In the genomic region with DNA sequence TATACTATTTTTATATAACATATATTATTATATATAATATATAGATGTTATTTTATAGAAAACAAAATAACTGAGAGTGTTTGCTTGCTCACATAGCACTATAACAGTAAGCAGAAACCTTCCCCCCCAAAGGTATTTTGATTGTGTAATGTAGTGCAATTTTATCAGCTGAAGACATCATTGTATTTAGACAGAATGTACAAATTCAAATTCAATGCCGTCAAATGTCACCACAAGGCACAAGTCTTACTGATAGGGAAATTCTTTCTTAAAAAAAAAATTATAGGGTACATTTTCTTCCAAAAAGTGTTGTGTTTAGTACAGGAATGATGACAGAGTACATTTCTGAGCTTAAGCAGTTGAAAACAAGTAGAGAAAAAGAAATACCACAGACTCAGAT, we compare ENCODE assay signal across 18 cellular contexts.
DNase-seq lines count a peak whose midpoint lies in the region; ATAC-seq and TF ChIP-seq lines count a peak whose summit lies in the region.
"Had no signal": no experiment of that assay in that cellular context is flagged by ENCODE, and none has a peak within 500 bp of the region (broad histone marks: within the 10 kb centered on the region; RNA-seq: fewer than 3 reads in every experiment).

No MANE protein-coding gene starts in this region.

- H3K4me1 Mint-ChIP-seq in MCF 10A (ENCODE audit: insufficient read depth, unreplicated experiment): peaks cover 16% of the 10 kb centered on the region
- H3K4me1 Mint-ChIP-seq in natural killer cell treated with Interleukin-12 subunit alpha and Interleukin-12 subunit beta and Interleukin-15 and Interleukin-18, amount 100 ng/mL, for 72 hours (ENCODE audit: low read depth in 2 of 2): no peaks in the 10 kb centered on the region
- no peaks in the 10 kb centered on the region for H3K4me1 Mint-ChIP-seq in activated T-cell treated with anti-CD3 and anti-CD28 coated beads, Interleukin-2, amount 50 U/mL, for 72 hours (ENCODE audit: low read depth)
- H3K4me1 Mint-ChIP-seq: B cell had no signal

- dilution Hi-C loops in mammary epithelial cell (cut with HindIII; ENCODE audit: low sequenced_read_pairs): no loop called here

- CTCF ChIA-PET in MCF 10A (lab: Yijun Ruan, JAX): interaction anchor here (0.7 to 2.2 kb wide), 6 partner anchors 15 to 385 kb away, joined by 3 to 10 read pairs (median 4); no protein-coding TSS in a partner anchor
- CTCF ChIA-PET in mammary epithelial cell (lab: Charles Lee; ENCODE audit: low non-redundant PET): no interaction called here

- H3K36me3 ChIP-seq in mammary epithelial cell (ENCODE audit: insufficient read depth, low read length): no peaks in the 10 kb centered on the region
- H3K36me3 ChIP-seq: BLaER1 treated with 17β-estradiol and CSF1 and Interleukin-3, amounts not matched to agents 10 nM and 100 nM had no signal

- no peak overlapping the region for H3K4me3 ChIP-seq in mammary epithelial cell (replicated peaks in 1 of 3; ENCODE audit: insufficient read depth in 1 of 3, low read depth in 2 of 3, low read length in 3 of 3)
- H3K4me3 ChIP-seq: BLaER1 treated with 17β-estradiol and CSF1 and Interleukin-3, amounts not matched to agents 10 nM and 100 nM; GM23248 had no signal

- H3K4me1 ChIP-seq in mammary epithelial cell (ENCODE audit: insufficient read depth, low read length): no peaks in the 10 kb centered on the region
- H3K4me1 ChIP-seq: BLaER1 treated with 17β-estradiol and CSF1 and Interleukin-3, amounts not matched to agents 10 nM and 100 nM had no signal

- WGBS in mammary epithelial cell (ENCODE audit: low coverage, missing lambda C conversion rate): 0% methylated on average over 1 of the region's 1 CpG

- TF ChIP-seq CTCF in MCF 10A (IDR thresholded peaks at IDR 0.05; ENCODE audit: unreplicated experiment) (no peak), mammary epithelial cell (conservative IDR thresholded peaks at IDR 0.05 in 1 of 2, IDR thresholded peaks at IDR 0.05 in 1 of 2; ENCODE audit: extremely low read depth in 1 of 2, insufficient read depth in 1 of 2, low read depth in 1 of 2, low read length in 2 of 2) (no peak)

- peaks cover 4% of the 10 kb centered on the region for H3K9me3 Mint-ChIP-seq in MCF 10A (ENCODE audit: unreplicated experiment)
- H3K9me3 Mint-ChIP-seq in natural killer cell treated with Interleukin-12 subunit alpha and Interleukin-12 subunit beta and Interleukin-15 and Interleukin-18, amount 100 ng/mL, for 72 hours: peaks cover 3% of the 10 kb centered on the region
- H3K9me3 Mint-ChIP-seq in activated T-cell treated with anti-CD3 and anti-CD28 coated beads, Interleukin-2, amount 50 U/mL, for 72 hours: peaks cover 3 to 7% of the 10 kb centered on the region in 2 donors

- H3K4me3 Mint-ChIP-seq in MCF 10A (ENCODE audit: unreplicated experiment): no peak overlapping the region
- no peak overlapping the region for H3K4me3 Mint-ChIP-seq in natural killer cell treated with Interleukin-12 subunit alpha and Interleukin-12 subunit beta and Interleukin-15 and Interleukin-18, amount 100 ng/mL, for 72 hours
- no peak overlapping the region for H3K4me3 Mint-ChIP-seq in activated T-cell treated with anti-CD3 and anti-CD28 coated beads, Interleukin-2, amount 50 U/mL, for 72 hours
- H3K4me3 Mint-ChIP-seq: B cell; CD8-positive, alpha-beta T cell had no signal

- no peaks in the 10 kb centered on the region for H3K27me3 ChIP-seq in mammary epithelial cell (ENCODE audit: insufficient read depth, low read length)
- H3K27me3 ChIP-seq: BLaER1 treated with 17β-estradiol and CSF1 and Interleukin-3, amounts not matched to agents 10 nM and 100 nM had no signal

- BruUV-seq in MCF 10A (replicated peaks; lab: Mats Ljungman, UMichigan) (no TSS peak), mammary epithelial cell (replicated peaks; lab: Mats Ljungman, UMichigan) (no TSS peak)

- H3K27me3 Mint-ChIP-seq in MCF 10A (ENCODE audit: insufficient read depth, unreplicated experiment): no peaks in the 10 kb centered on the region
- H3K27me3 Mint-ChIP-seq in natural killer cell treated with Interleukin-12 subunit alpha and Interleukin-12 subunit beta and Interleukin-15 and Interleukin-18, amount 100 ng/mL, for 72 hours: no peaks in the 10 kb centered on the region
- no peaks in the 10 kb centered on the region for H3K27me3 Mint-ChIP-seq in activated T-cell treated with anti-CD3 and anti-CD28 coated beads, Interleukin-2, amount 50 U/mL, for 72 hours (ENCODE audit: low read depth)
- H3K27me3 Mint-ChIP-seq: B cell had no signal

- no peak overlapping the region for H3K27ac Mint-ChIP-seq in MCF 10A (ENCODE audit: low read depth, unreplicated experiment)
- H3K27ac Mint-ChIP-seq in natural killer cell treated with Interleukin-12 subunit alpha and Interleukin-12 subunit beta and Interleukin-15 and Interleukin-18, amount 100 ng/mL, for 72 hours: no peak overlapping the region
- no peak overlapping the region for H3K27ac Mint-ChIP-seq in activated T-cell treated with anti-CD3 and anti-CD28 coated beads, Interleukin-2, amount 50 U/mL, for 72 hours
- H3K27ac Mint-ChIP-seq: B cell; CD8-positive, alpha-beta T cell had no signal

- intact Hi-C loops in MCF 10A (cut with micrococcal nuclease): loop anchor here (5.0 kb wide), 1 partner anchor 384 kb away; no protein-coding TSS in a partner anchor
- intact Hi-C loops in mammary epithelial cell (cut with micrococcal nuclease): loop anchor here (5.0 kb wide), 1 partner anchor 384 kb away; no protein-coding TSS in a partner anchor

- H3K9me3 ChIP-seq in mammary epithelial cell (replicated peaks; ENCODE audit: insufficient read depth, low read length): no peaks in the 10 kb centered on the region
- H3K9me3 ChIP-seq: BLaER1 treated with 17β-estradiol and CSF1 and Interleukin-3, amounts not matched to agents 10 nM and 100 nM had no signal

- no peak overlapping the region for H2AFZ ChIP-seq in mammary epithelial cell (ENCODE audit: low read depth, low read length)
- H2AFZ ChIP-seq: GM23248 had no signal

- no peaks in the 10 kb centered on the region for H3K79me2 ChIP-seq in mammary epithelial cell (ENCODE audit: insufficient read depth, low read length)

- no peak overlapping the region for H3K4me2 ChIP-seq in mammary epithelial cell (ENCODE audit: insufficient read depth, low read depth, low read length)
- H3K4me2 ChIP-seq: BLaER1 treated with 17β-estradiol and CSF1 and Interleukin-3, amounts not matched to agents 10 nM and 100 nM had no signal

- no peak for ATAC-seq in natural killer cell treated with Interleukin-12 subunit alpha and Interleukin-12 subunit beta and Interleukin-15 and Interleukin-18, amount 100 ng/mL, for 72 hours
- ATAC-seq in activated T-cell treated with anti-CD3 and anti-CD28 coated beads, Interleukin-2, amount 50 U/mL, for 72 hours (replicated peaks in 1 of 2): no peak
- no peak for ATAC-seq in HG03342 (IDR thresholded peaks at IDR 0.05; ENCODE audit: unreplicated experiment)
- ATAC-seq: CD8-positive, alpha-beta T cell had no signal

- no peaks in the 10 kb centered on the region for H4K20me1 ChIP-seq in mammary epithelial cell (ENCODE audit: insufficient read depth, low read length)
- H4K20me1 ChIP-seq: BLaER1 treated with 17β-estradiol and CSF1 and Interleukin-3, amounts not matched to agents 10 nM and 100 nM had no signal

- H3K27ac ChIP-seq in mammary epithelial cell (ENCODE audit: insufficient read depth, low read depth, low read length): no peak overlapping the region
- H3K27ac ChIP-seq: BLaER1 treated with 17β-estradiol and CSF1 and Interleukin-3, amounts not matched to agents 10 nM and 100 nM; GM23248; HL-60 had no signal

- peaks cover 5% of the 10 kb centered on the region for H3K36me3 Mint-ChIP-seq in MCF 10A (ENCODE audit: insufficient read depth, unreplicated experiment)
- H3K36me3 Mint-ChIP-seq in natural killer cell treated with Interleukin-12 subunit alpha and Interleukin-12 subunit beta and Interleukin-15 and Interleukin-18, amount 100 ng/mL, for 72 hours: no peaks in the 10 kb centered on the region
- no peaks in the 10 kb centered on the region for H3K36me3 Mint-ChIP-seq in activated T-cell treated with anti-CD3 and anti-CD28 coated beads, Interleukin-2, amount 50 U/mL, for 72 hours (ENCODE audit: insufficient read depth in 2 of 2)
- H3K36me3 Mint-ChIP-seq: CD8-positive, alpha-beta T cell had no signal

- H3K9ac ChIP-seq in mammary epithelial cell (ENCODE audit: insufficient read depth, low read length): no peak overlapping the region
- H3K9ac ChIP-seq: BLaER1 treated with 17β-estradiol and CSF1 and Interleukin-3, amounts not matched to agents 10 nM and 100 nM; GM23248 had no signal

- POLR2A ChIA-PET in MCF 10A (lab: Yijun Ruan, JAX): no interaction called here

- DNase-seq in MCF 10A (ENCODE audit: unreplicated experiment) (peak; percentile 15), mammary epithelial cell (no peak), dedifferentiated amniotic fluid mesenchymal stem cell (ENCODE audit: extremely low spot score) (peak; percentile 33), renal cortical epithelial cell (ENCODE audit: low read depth) (peak; percentile 11)
- no peak for DNase-seq in natural killer cell treated with Interleukin-12 subunit alpha and Interleukin-12 subunit beta and Interleukin-15 and Interleukin-18, amount 100 ng/mL, for 72 hours (ENCODE audit: low spot score)
- DNase-seq in activated T-cell treated with anti-CD3 and anti-CD28 coated beads, Interleukin-2, amount 50 U/mL, for 72 hours: no peak
- DNase-seq: 8988T; CD8-positive, alpha-beta T cell; DMS 273 treated with DMSO at 0.1 percent for 48 hours; DMS53; DND-41; EL; GM23248; HCEC 1CT had no signal

- in situ Hi-C loops in mammary epithelial cell (cut with MboI; ENCODE audit: low sequenced_read_pairs in 2 of 2): loop anchor here in 1 of 2 donors (25.0 kb wide), 1 partner anchor 426 kb away; no protein-coding TSS in a partner anchor

Comparison
In these comparisons a context has a peak if more than half of its experiments do, and no peak if none do; other contexts are left out.
1. DNase-seq: peak in MCF 10A (single experiment), dedifferentiated amniotic fluid mesenchymal stem cell (single experiment) and renal cortical epithelial cell (single experiment); none in mammary epithelial cell (single experiment), natural killer cell treated with Interleukin-12 subunit alpha and Interleukin-12 subunit beta and Interleukin-15 and Interleukin-18, amount 100 ng/mL, for 72 hours (single experiment) and activated T-cell treated with anti-CD3 and anti-CD28 coated beads, Interleukin-2, amount 50 U/mL, for 72 hours (0 of 2).